In genomic region chr1:145757420-145757819, GRCh38 we compare ENCODE assay signal across 1 cellular context.
TF ChIP-seq lines count a peak whose summit lies in the region.

No MANE protein-coding gene starts in this region.

TF ChIP-seq in IMR-90, 13 proteins besides CTCF, POLR2A, EP300 and RAD21:
- no peak for TF ChIP-seq FOS (IDR thresholded peaks at IDR 0.05; ENCODE audit: low read depth, low read length)
- no peak for TF ChIP-seq BHLHE40 (IDR thresholded peaks at IDR 0.05; ENCODE audit: low read depth, low read length)
- TF ChIP-seq RFX5 (IDR thresholded peaks at IDR 0.05; ENCODE audit: low read depth, low read length), result no peak
- TF ChIP-seq ELK1 (IDR thresholded peaks at IDR 0.05; ENCODE audit: borderline replicate concordance, low read depth, low read length), result no peak
- no peak for TF ChIP-seq CEBPB (IDR thresholded peaks at IDR 0.05; ENCODE audit: low read depth, low read length)
- no peak for TF ChIP-seq RCOR1 (IDR thresholded peaks at IDR 0.05; ENCODE audit: insufficient replicate concordance, low read length)
- no peak for TF ChIP-seq CHD1 (IDR thresholded peaks at IDR 0.05; ENCODE audit: low read depth, low read length)
- TF ChIP-seq MAFK (IDR thresholded peaks at IDR 0.05; ENCODE audit: low read depth, low read length), result no peak
- no peak for TF ChIP-seq USF2 (IDR thresholded peaks at IDR 0.05; ENCODE audit: low read depth, low read length)
- no peak for TF ChIP-seq MAZ (IDR thresholded peaks at IDR 0.05; ENCODE audit: borderline replicate concordance, low read depth, low read length)
- TF ChIP-seq NFE2L2 (IDR thresholded peaks at IDR 0.05; ENCODE audit: low read depth, low read length), result no peak
- TF ChIP-seq MXI1 (IDR thresholded peaks at IDR 0.05; ENCODE audit: borderline replicate concordance, low read depth, low read length), result no peak
- no peak for TF ChIP-seq SMC3 (IDR thresholded peaks at IDR 0.05; ENCODE audit: low read depth, low read length)
TF ChIP-seq in IMR-90: peak in this region for 0.
